In the genomic region with DNA sequence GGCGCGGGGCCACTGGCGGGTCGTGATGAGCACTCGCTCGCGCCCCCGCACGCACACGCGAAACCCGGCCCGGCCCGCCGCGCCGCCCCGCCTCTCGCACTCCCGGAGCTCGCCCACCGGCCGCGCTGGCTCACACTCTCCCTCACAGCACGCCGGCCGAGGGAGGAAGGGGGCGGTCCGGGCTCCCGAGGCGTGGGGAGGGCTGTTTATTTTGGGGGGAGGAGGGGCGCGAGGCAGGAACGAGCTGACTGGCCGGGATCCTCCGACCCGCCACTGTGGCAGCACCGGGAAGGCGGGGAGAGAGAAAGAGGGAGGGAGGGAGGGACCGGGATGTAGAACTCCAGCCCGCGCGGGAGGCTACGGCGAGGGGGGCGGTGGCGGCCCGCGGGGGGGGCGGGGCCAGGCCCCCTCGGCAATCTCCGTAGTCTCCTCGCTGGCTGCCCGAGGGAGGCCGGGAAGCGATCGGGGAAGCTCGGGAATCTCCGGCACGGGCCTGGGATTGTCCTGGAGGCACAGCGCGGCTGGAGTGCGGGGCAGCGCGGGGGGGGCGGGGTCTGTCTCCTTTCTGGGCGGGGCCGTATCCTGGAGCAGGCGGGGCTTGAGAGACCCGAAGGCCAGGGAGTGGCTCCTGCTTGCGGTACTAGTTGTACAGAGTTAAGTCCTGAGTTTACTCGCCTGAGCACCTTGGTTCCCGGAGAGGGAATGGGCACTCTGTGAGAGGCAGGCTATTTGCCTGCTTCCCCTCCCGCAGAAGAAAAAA, we compare ENCODE assay signal across 8 cellular contexts. TPM values are rescaled to one million over a fixed set of nuclear protein-coding genes. Genes with fewer than 3 reads are reported as not detected.
A peak's percentile ranks its signal among the peaks of the same experiment; 100 is the strongest.
DNase-seq lines count a peak whose midpoint lies in the region; ATAC-seq and TF ChIP-seq lines count a peak whose summit lies in the region.

RBFOX2 (minus strand) TSS at position 179 of the 760 bp plus-strand sequence. CDS start 399 bp downstream, outside the sequence.

- H3K4me3 ChIP-seq in ectodermal cell (ENCODE audit: insufficient read depth, low read depth, low read length) (peak within 1 kb of the TSS; percentile 83), lower leg skin (ENCODE audit: low read depth, poor library complexity, severe bottlenecking) (peak within 1 kb of the TSS; percentile 66)

- DNase-seq in COLO668 (lab: John Stamatoyannopoulos, UW; ENCODE audit: unreplicated experiment) (peak; percentile 95), HPDE6-E6E7 (ENCODE audit: extremely low spot score) (peak; percentile 88), NCI-H82 treated with DMSO at 0.1 percent for 48 hours (lab: John Stamatoyannopoulos, UW; ENCODE audit: unreplicated experiment) (peak; percentile 65), lower leg skin (ENCODE audit: low spot score in 2 of 2) (peak; percentile 92 to 99)
- peak; percentile 89 for DNase-seq in activated CD8-positive, alpha-beta memory T cell treated with anti-CD3 and anti-CD28 coated beads for 24 hours
- peak; percentile 71 to 76 for DNase-seq in stimulated activated CD4-positive, alpha-beta T cell treated with anti-CD3 and anti-CD28 coated beads, Interleukin-2, amount 100 ng/mL, for 48 hours

- WGBS in ectodermal cell, 2 experiments, result 1 to 2% methylated on average over 74 of the region's 74 CpGs
- WGBS in lower leg skin, 2 donors, result 1 to 2% methylated on average over 34 to 56 of the region's 74 CpGs

- peaks cover 9% of the 10 kb centered on the region for H3K4me1 ChIP-seq in ectodermal cell (ENCODE audit: control insufficient read depth, insufficient read depth, low read length)

- TF ChIP-seq CTCF in lower leg skin (IDR thresholded peaks at IDR 0.05), result no peak

- H3K27ac ChIP-seq in ectodermal cell (ENCODE audit: insufficient read depth, low read depth, low read length, poor library complexity, severe bottlenecking), result peak within 1 kb of the TSS; percentile 88

- intact Hi-C loops in lower leg skin (cut with DNase I; ENCODE audit: low total_unique reads), result no loop called here

- H3K36me3 ChIP-seq in ectodermal cell (ENCODE audit: control insufficient read depth, insufficient read depth, low read length), result no peaks in the 10 kb centered on the region

- ATAC-seq in GM21360 (IDR thresholded peaks at IDR 0.05; ENCODE audit: unreplicated experiment), result no peak

- no peak for TF ChIP-seq POLR2A in lower leg skin (IDR thresholded peaks at IDR 0.05)

- H3K27me3 ChIP-seq in ectodermal cell (ENCODE audit: control insufficient read depth, insufficient read depth, low read length, poor library complexity, severe bottlenecking), result no peaks in the 10 kb centered on the region

- H3K9me3 ChIP-seq in ectodermal cell (ENCODE audit: control insufficient read depth, low read length), result no peaks in the 10 kb centered on the region

RNA-seq across cellular contexts. Expression of gene RBFOX2, which starts in this region (rescaled TPM):
- polyA plus RNA-seq in ectodermal cell (2013, experiment 1 of 4), result 159 TPM
- 170 TPM for polyA plus RNA-seq in ectodermal cell (2013, experiment 2 of 4)
- polyA plus RNA-seq in ectodermal cell (2013, experiment 3 of 4), result 126 TPM
- 142 TPM for polyA plus RNA-seq in ectodermal cell (2013, experiment 4 of 4)
- 10 to 100 TPM; 40.9 to 56.5 (median 51.1) TPM for total RNA-seq in lower leg skin
